15 cellular contexts compared by ENCODE assay signal in genomic region chr11:61447601-61448551, GRCh38.
DNase-seq lines count a peak whose midpoint lies in the region.
"Had no signal": no experiment of that assay in that cellular context is flagged by ENCODE, and none has a peak within 500 bp of the region (broad histone marks: within the 10 kb centered on the region; RNA-seq: fewer than 3 reads in every experiment).

No MANE protein-coding gene starts in this region.

- H3K27ac Mint-ChIP-seq in dendritic cell treated with granulocyte-macrophage colony-stimulating factor and Interleukin-4, amounts not matched to agents 40 ng/mL and 50 ng/mL, for 4 days, result peak overlapping the region; percentile 52

- DNase-seq in stimulated activated CD4-positive, alpha-beta T cell treated with anti-CD3 and anti-CD28 coated beads, Interleukin-1b, Interleukin-23, amount 100 ng/mL, for 48 hours, result peak; percentile 16
- DNase-seq in stimulated activated CD4-positive, alpha-beta T cell treated with anti-CD3 and anti-CD28 coated beads, Interleukin-4, amount 100 ng/mL, for 1 hour, result no peak
- DNase-seq in NCI-H2196 treated with DMSO at 0.1 percent for 48 hours (lab: John Stamatoyannopoulos, UW; ENCODE audit: unreplicated experiment), result no peak
- DNase-seq in NCI-H2171 (lab: John Stamatoyannopoulos, UW), result no peak
- DNase-seq in iPS-NIHi11 (ENCODE audit: low spot score), result no peak
- DNase-seq in NCI-H526 treated with DMSO at 0.1 percent for 48 hours (lab: John Stamatoyannopoulos, UW), result no peak
- DNase-seq: activated CD8-positive, alpha-beta memory T cell treated with anti-CD3 and anti-CD28 coated beads, Interleukin-2, amount 50 U/mL, for 48 hours; BE2C; DND-41; NCI-H187; stimulated activated CD4-positive, alpha-beta T cell treated with anti-CD3 and anti-CD28 coated beads, Interleukin-15, amount 100 ng/mL, for 24 hours; T-helper 9 cell had no signal

- peaks cover 13% of the 10 kb centered on the region for H3K4me1 Mint-ChIP-seq in dendritic cell treated with granulocyte-macrophage colony-stimulating factor and Interleukin-4, amounts not matched to agents 40 ng/mL and 50 ng/mL, for 4 days (ENCODE audit: low read depth)

- H3K4me1 ChIP-seq in muscle layer of duodenum (ENCODE audit: control insufficient read depth in 1 of 2, insufficient read depth in 2 of 2, low read length in 2 of 2), result peaks cover 0 to 40% of the 10 kb centered on the region in 2 donors
- H3K4me1 ChIP-seq: BE2C had no signal

- peaks cover 90% of the 10 kb centered on the region for H3K36me3 Mint-ChIP-seq in dendritic cell treated with granulocyte-macrophage colony-stimulating factor and Interleukin-4, amounts not matched to agents 40 ng/mL and 50 ng/mL, for 4 days (ENCODE audit: low read depth)

- no peaks in the 10 kb centered on the region for H3K27me3 Mint-ChIP-seq in dendritic cell treated with granulocyte-macrophage colony-stimulating factor and Interleukin-4, amounts not matched to agents 40 ng/mL and 50 ng/mL, for 4 days

- intact Hi-C loops in dendritic cell treated with granulocyte-macrophage colony-stimulating factor and Interleukin-4, amounts not matched to agents 40 ng/mL and 50 ng/mL, for 4 days (cut with micrococcal nuclease), result no loop called here

- no peaks in the 10 kb centered on the region for H3K9me3 Mint-ChIP-seq in dendritic cell treated with granulocyte-macrophage colony-stimulating factor and Interleukin-4, amounts not matched to agents 40 ng/mL and 50 ng/mL, for 4 days

- H3K4me3 Mint-ChIP-seq in dendritic cell treated with granulocyte-macrophage colony-stimulating factor and Interleukin-4, amounts not matched to agents 40 ng/mL and 50 ng/mL, for 4 days, result no peak overlapping the region

- H3K27me3 ChIP-seq in muscle layer of duodenum (ENCODE audit: low read depth, low read length), result no peaks in the 10 kb centered on the region
- H3K27me3 ChIP-seq: BE2C had no signal

- H3K4me3 ChIP-seq in muscle layer of duodenum (ENCODE audit: low read depth in 1 of 2, low read length in 2 of 2), result peak overlapping the region in 1 of 2 donors; percentile 4
- H3K4me3 ChIP-seq: GM12878 had no signal

- H3K27ac ChIP-seq in muscle layer of duodenum (ENCODE audit: low read length), result peak overlapping the region; percentile 75

- no peaks in the 10 kb centered on the region for H3K9me3 ChIP-seq in muscle layer of duodenum (ENCODE audit: control insufficient read depth in 1 of 2, low read length in 2 of 2)
- H3K9me3 ChIP-seq: BE2C had no signal

- H3K36me3 ChIP-seq in muscle layer of duodenum (ENCODE audit: control insufficient read depth in 1 of 2, insufficient read depth in 2 of 2, low read length in 2 of 2), result peaks cover 21 to 27% of the 10 kb centered on the region in 2 donors
